9 cellular contexts compared by ENCODE assay signal in genomic region chr4:185810746-185811508, GRCh38. TPM values are rescaled to one million over a fixed set of nuclear protein-coding genes. Genes with fewer than 3 reads are reported as not detected.
DNase-seq lines count a peak whose midpoint lies in the region; ATAC-seq and TF ChIP-seq lines count a peak whose summit lies in the region.
"Had no signal": no experiment of that assay in that cellular context is flagged by ENCODE, and none has a peak within 500 bp of the region (broad histone marks: within the 10 kb centered on the region; RNA-seq: fewer than 3 reads in every experiment).

No MANE protein-coding gene starts in this region.

- no peaks in the 10 kb centered on the region for H3F3A ChIP-seq in SK-N-SH (replicated peaks; ENCODE audit: insufficient read depth)

- H3K4me3 ChIP-seq in GM08714 (ENCODE audit: low read length) (peak overlapping the region; percentile 42), SK-N-SH (ENCODE audit: low read depth in 2 of 2, low read length in 1 of 2) (peak overlapping the region in 1 of 2 experiments; percentile 54; a peak in 1 of 4 replicates), left ventricle myocardium inferior (peak overlapping the region; percentile 70)

- H3K4me1 ChIP-seq in SK-N-SH (ENCODE audit: control insufficient read depth in 1 of 2, insufficient read depth in 2 of 2, low read depth in 1 of 2, low read length in 1 of 2) (peaks cover 0 to 22% of the 10 kb centered on the region in 2 experiments; a peak in 2 of 4 replicates), left ventricle myocardium inferior (peaks cover 17% of the 10 kb centered on the region)

- H3K27me3 Mint-ChIP-seq in progenitor cell of endocrine pancreas = no peaks in the 10 kb centered on the region
- H3K27me3 Mint-ChIP-seq in natural killer cell (ENCODE audit: low read depth in 2 of 2) = peaks cover 6 to 9% of the 10 kb centered on the region in 2 donors

- H3K27me3 ChIP-seq in SK-N-SH (ENCODE audit: insufficient read depth) = no peaks in the 10 kb centered on the region
- H3K27me3 ChIP-seq in left ventricle myocardium inferior (ENCODE audit: low read depth) = no peaks in the 10 kb centered on the region

- H3K9me3 Mint-ChIP-seq in progenitor cell of endocrine pancreas (ENCODE audit: low read depth) (no peaks in the 10 kb centered on the region), natural killer cell (no peaks in the 10 kb centered on the region)
- H3K9me3 Mint-ChIP-seq: activated naive CD8-positive, alpha-beta T cell treated with anti-CD3 and anti-CD28 coated beads, Interleukin-2, amount 50 U/mL, for 24 hours had no signal

- H3K36me3 Mint-ChIP-seq in progenitor cell of endocrine pancreas (ENCODE audit: insufficient read depth) = peaks cover 4% of the 10 kb centered on the region
- no peaks in the 10 kb centered on the region for H3K36me3 Mint-ChIP-seq in natural killer cell

- H3K9me3 ChIP-seq in SK-N-SH (no peaks in the 10 kb centered on the region), left ventricle myocardium inferior (replicated peaks) (no peaks in the 10 kb centered on the region)

- no peaks in the 10 kb centered on the region for H3K9me2 ChIP-seq in SK-N-SH

- no peak for ATAC-seq in natural killer cell
- ATAC-seq: activated naive CD8-positive, alpha-beta T cell treated with anti-CD3 and anti-CD28 coated beads, Interleukin-2, amount 50 U/mL, for 24 hours had no signal

- CTCF ChIA-PET in SK-N-SH (lab: Yijun Ruan, JAX) = interaction anchor here (1.0 to 2.4 kb wide), 4 partner anchors 170 to 211 kb away, joined by 3 to 7 read pairs (median 5); no protein-coding TSS in a partner anchor

- H3K4me1 Mint-ChIP-seq in progenitor cell of endocrine pancreas (ENCODE audit: low read depth) (peaks cover 56% of the 10 kb centered on the region), natural killer cell (no peaks in the 10 kb centered on the region)
- H3K4me1 Mint-ChIP-seq: activated naive CD8-positive, alpha-beta T cell treated with anti-CD3 and anti-CD28 coated beads, Interleukin-2, amount 50 U/mL, for 24 hours had no signal

- peak overlapping the region; percentile 94; the same call in 1 of the 2 replicates for H2AFZ ChIP-seq in SK-N-SH (ENCODE audit: low read depth)

- no peak for TF ChIP-seq EP300 in SK-N-SH (IDR thresholded peaks at IDR 0.05; ENCODE audit: borderline replicate concordance in 1 of 2, low read depth in 1 of 2, low read length in 1 of 2)

- no peak for TF ChIP-seq CTCF in SK-N-SH (IDR thresholded peaks at IDR 0.05)
- TF ChIP-seq CTCF in left ventricle myocardium inferior (IDR thresholded peaks at IDR 0.05; ENCODE audit: borderline replicate concordance) = no peak
- TF ChIP-seq CTCF in progenitor cell of endocrine pancreas (IDR thresholded peaks at IDR 0.05; ENCODE audit: unreplicated experiment) = no peak
- no peak for TF ChIP-seq CTCF in natural killer cell (IDR thresholded peaks at IDR 0.05)

- intact Hi-C loops in left ventricle myocardium inferior (cut with micrococcal nuclease) (no loop called here), natural killer cell (cut with micrococcal nuclease) (no loop called here)

- H3K4me2 ChIP-seq in SK-N-SH = peak overlapping the region; percentile 69; the same call in 1 of the 2 replicates

- TF ChIP-seq RAD21 in SK-N-SH (IDR thresholded peaks at IDR 0.05; ENCODE audit: low read length) = no peak

- H3K27ac Mint-ChIP-seq in progenitor cell of endocrine pancreas (peak overlapping the region; percentile 98), natural killer cell (no peak overlapping the region)
- H3K27ac Mint-ChIP-seq: activated naive CD8-positive, alpha-beta T cell treated with anti-CD3 and anti-CD28 coated beads, Interleukin-2, amount 50 U/mL, for 24 hours had no signal

- peak overlapping the region; percentile 27; the same call in 1 of the 2 replicates for H3K9ac ChIP-seq in SK-N-SH

- no peaks in the 10 kb centered on the region for H3K36me3 ChIP-seq in SK-N-SH (replicated peaks in 1 of 2; ENCODE audit: control insufficient read depth in 1 of 2, insufficient read depth in 2 of 2, low read length in 1 of 2)
- no peaks in the 10 kb centered on the region for H3K36me3 ChIP-seq in left ventricle myocardium inferior

- H3K27ac ChIP-seq in SK-N-SH (ENCODE audit: low read depth in 2 of 2, low read length in 1 of 2) (peak overlapping the region in 1 of 2 experiments; percentile 89; a peak in 2 of 4 replicates), left ventricle myocardium inferior (replicated peaks) (peak overlapping the region; percentile 90)

- no peak for DNase-seq in SK-N-SH
- DNase-seq in left ventricle myocardium inferior = no peak
- no peak for DNase-seq in progenitor cell of endocrine pancreas (ENCODE audit: low spot score, unreplicated experiment)
- no peak for DNase-seq in Ammon's horn (ENCODE audit: low spot score)
- no peak for DNase-seq in epidermal melanocyte (ENCODE audit: insufficient read length, low spot score)
- DNase-seq in natural killer cell = no peak
- no peak for DNase-seq in SKM-1 (lab: John Stamatoyannopoulos, UW; ENCODE audit: unreplicated experiment)
- DNase-seq: activated naive CD8-positive, alpha-beta T cell treated with anti-CD3 and anti-CD28 coated beads, Interleukin-2, amount 50 U/mL, for 24 hours had no signal

- H3K4me3 Mint-ChIP-seq in progenitor cell of endocrine pancreas (ENCODE audit: low read depth) (peak overlapping the region; percentile 83), natural killer cell (no peak overlapping the region)
- H3K4me3 Mint-ChIP-seq: activated naive CD8-positive, alpha-beta T cell treated with anti-CD3 and anti-CD28 coated beads, Interleukin-2, amount 50 U/mL, for 24 hours had no signal

- POLR2A ChIA-PET in SK-N-SH (lab: Yijun Ruan, JAX) = interaction anchor here (0.8 kb wide), 1 partner anchor 103 kb away, joined by 4 read pairs; no protein-coding TSS in a partner anchor

- H4K20me1 ChIP-seq in SK-N-SH (ENCODE audit: insufficient read depth) = no peaks in the 10 kb centered on the region

- H3K79me2 ChIP-seq in SK-N-SH (ENCODE audit: insufficient read depth) = no peaks in the 10 kb centered on the region

- WGBS in SK-N-SH (ENCODE audit: low lambda C conversion rate) = 83% methylated on average over 13 of the region's 13 CpGs

TF ChIP-seq in SK-N-SH, 30 proteins besides CTCF, POLR2A, EP300 and RAD21 (continues in another document):
- TF ChIP-seq NFIC (IDR thresholded peaks at IDR 0.05; ENCODE audit: borderline replicate concordance) (no peak), CHD2 (IDR thresholded peaks at IDR 0.05; ENCODE audit: low read length, partially characterized antibody) (no peak), RCOR1 (IDR thresholded peaks at IDR 0.05; ENCODE audit: low read length) (no peak), POLR2AphosphoS5 (IDR thresholded peaks at IDR 0.05; ENCODE audit: low read depth, low read length) (no peak), REST (IDR thresholded peaks at IDR 0.05; ENCODE audit: low read depth, low read length) (no peak), USF1 (IDR thresholded peaks at IDR 0.05; ENCODE audit: borderline replicate concordance, low read depth) (no peak), ZBTB33 (IDR thresholded peaks at IDR 0.05; ENCODE audit: borderline replicate concordance, low read depth) (no peak)

RNA-seq across cellular contexts. Expression of gene SORBS2, which starts 1.1 kb away (rescaled TPM):
- polyA plus RNA-seq in SK-N-SH (2012; rRNA removed) = 2.5 and 3.1 TPM in 2 replicates
- polyA plus RNA-seq in SK-N-SH (2012; cell fraction: cytosol; rRNA removed) = 1.5 and 2.4 TPM in 2 replicates
- polyA plus RNA-seq in SK-N-SH (2012; cell fraction: nucleus; rRNA removed) = 3.8 and 4.7 TPM in 2 replicates
- total RNA-seq in left ventricle myocardium inferior (1,282 TPM), progenitor cell of endocrine pancreas (92.6 and 94.2 TPM in 2 replicates), natural killer cell (10 to 100 TPM; 10.2 to 15.6 (median 13.5) TPM)

Comparison
In these comparisons a context has a peak if more than half of its experiments do, and no peak if none do; other contexts are left out.
1. RNA of gene SORBS2, which starts 1.1 kb away (total RNA-seq): 1,282 TPM in left ventricle myocardium inferior (single experiment); 92.6 to 94.2 TPM in progenitor cell of endocrine pancreas and 10.2 to 15.6 TPM in natural killer cell; every median in the first group is over 10 times any median in the second.